In genomic region chr18:62107881-62108280, GRCh38 we compare ENCODE assay signal across 27 cellular contexts.
"Had no signal": no experiment of that assay in that cellular context is flagged by ENCODE, and none has a peak within 500 bp of the region (broad histone marks: within the 10 kb centered on the region; RNA-seq: fewer than 3 reads in every experiment).

No MANE protein-coding gene starts in this region.

- H3K27me3 ChIP-seq: ascending aorta, cardiac muscle cell had no signal

- H3K27ac ChIP-seq: ascending aorta, cardiac muscle cell, SK-N-MC had no signal

- DNase-seq: activated CD4-positive, alpha-beta T cell treated with anti-CD3 and anti-CD28 coated beads, Interleukin-2, amount 10 ng/mL, durations not matched to agents 24 days and 14 days; activated CD4-positive, alpha-beta T cell treated with anti-CD3 and anti-CD28 coated beads, Interleukin-2, amount 50 U/mL, for 4 hours; activated CD8-positive, alpha-beta T cell treated with anti-CD3 and anti-CD28 coated beads for 36 hours; activated gamma-delta T cell; activated naive CD4-positive, alpha-beta T cell treated with Interleukin-2 at 50 U/mL for 16 hours; activated naive CD8-positive, alpha-beta T cell treated with anti-CD3 and anti-CD28 coated beads, Interleukin-2, amount 10 ng/mL, durations not matched to agents 7 days and 5 days; activated T-cell treated with anti-CD3 and anti-CD28 coated beads, Interleukin-2, amount 50 U/mL, for 24 hours; amygdala; Kasumi-1; KG1; MM.1S; NCI-H1048; NCI-H1105 treated with DMSO at 0.1 percent for 48 hours; NCI-H1436; NCI-H1694; NCI-H1930; NCI-H2081 treated with DMSO at 0.1 percent for 48 hours; NCI-H2171; NCI-H510A; NCI-H526; NCI-H748 treated with DMSO at 0.1 percent for 48 hours; NK-92 treated with Interleukin-12 subunit alpha and Interleukin-12 subunit beta, amount 100 ng/mL, for 24 hours; Right ventricle myocardium superior had no signal

- H3K4me1 ChIP-seq: ascending aorta had no signal

- H3K36me3 ChIP-seq: ascending aorta, cardiac muscle cell had no signal

- H3K9me3 ChIP-seq: ascending aorta had no signal

- H3K4me3 ChIP-seq: ascending aorta, cardiac muscle cell, SK-N-MC had no signal

- FAIRE-seq: TTC549 had no signal

- ATAC-seq: activated CD8-positive, alpha-beta T cell treated with anti-CD3 and anti-CD28 coated beads for 36 hours had no signal
